In the genomic region with DNA sequence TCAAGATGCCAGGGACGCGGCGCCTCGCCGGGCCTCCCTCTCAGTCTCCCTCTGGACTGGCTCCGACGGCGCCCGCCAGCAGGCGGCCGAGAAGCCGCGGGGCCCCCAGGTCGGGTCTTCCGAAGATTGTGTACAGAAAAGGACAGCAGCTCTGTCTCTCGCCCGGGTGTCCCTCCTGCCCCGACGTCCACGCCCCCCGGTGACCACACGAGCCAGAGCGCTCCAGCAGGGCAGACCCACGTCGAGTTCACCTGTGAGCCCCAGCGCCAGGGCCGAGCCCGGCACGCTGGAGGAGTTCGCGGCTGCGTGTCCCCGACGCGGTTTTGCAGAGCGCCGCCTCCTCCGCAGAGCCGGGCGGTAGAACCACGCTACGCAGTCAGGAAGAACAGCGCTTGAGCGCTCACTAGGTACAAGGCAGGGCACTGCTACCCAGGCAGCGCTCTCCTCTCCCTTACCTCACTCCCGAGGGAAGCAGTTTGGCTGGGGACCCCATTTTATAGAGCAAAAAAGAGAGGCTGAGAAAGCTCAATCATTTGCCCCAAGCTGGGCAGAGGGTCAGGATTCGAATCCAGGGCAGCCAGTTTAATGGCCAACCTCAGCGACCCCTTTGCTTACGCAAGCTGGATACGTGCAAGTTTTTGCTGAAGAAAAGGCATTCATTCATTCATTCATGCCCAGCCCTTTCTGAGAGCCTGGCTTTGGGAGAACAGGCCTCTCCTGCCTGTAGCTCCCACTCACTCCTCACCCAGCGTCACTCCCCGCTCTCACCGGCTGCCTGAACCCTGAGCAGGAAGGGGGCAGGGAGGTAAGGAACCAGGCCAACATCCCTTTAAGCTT, we compare ENCODE assay signal across 8 cellular contexts. TPM values are rescaled to one million over a fixed set of nuclear protein-coding genes. Genes with fewer than 3 reads are reported as not detected.
DNase-seq lines count a peak whose midpoint lies in the region; ATAC-seq and TF ChIP-seq lines count a peak whose summit lies in the region.

No MANE protein-coding gene starts in this region.

- no peaks in the 10 kb centered on the region; a peak in 1 of 4 replicates for H3K79me1 ChIP-seq in IMR-90 (ENCODE audit: low read depth in 1 of 2, low read length in 2 of 2)

- no peak overlapping the region for H3K9ac ChIP-seq in IMR-90 (ENCODE audit: low read depth, low read length)
- H3K9ac ChIP-seq in iPS-18a (ENCODE audit: low read length): peak overlapping the region; percentile 50

- peak overlapping the region; percentile 44 for H4K91ac ChIP-seq in IMR-90 (ENCODE audit: insufficient read depth, low read depth, low read length)

- no peak overlapping the region; the same call in none of the 2 replicates for H2AK5ac ChIP-seq in IMR-90 (ENCODE audit: low read depth, low read length)

- no peak overlapping the region; a peak in 1 of 4 replicates for H4K8ac ChIP-seq in IMR-90 (ENCODE audit: low read depth in 2 of 2, low read length in 2 of 2)

- H3K36me3 Mint-ChIP-seq in CD14-positive monocyte: peaks cover 0 to 9% of the 10 kb centered on the region in 2 donors
- H3K36me3 Mint-ChIP-seq in T-cell: no peaks in the 10 kb centered on the region
- no peaks in the 10 kb centered on the region for H3K36me3 Mint-ChIP-seq in activated naive CD8-positive, alpha-beta T cell treated with anti-CD3 and anti-CD28 coated beads, Interleukin-2, amount 50 U/mL, for 24 hours (ENCODE audit: low read depth)

- H3K4me1 Mint-ChIP-seq in CD14-positive monocyte (peaks cover 37% of the 10 kb centered on the region), T-cell (peaks cover 13 to 41% (median 31%) of the 10 kb centered on the region in 3 donors)
- H3K4me1 Mint-ChIP-seq in activated naive CD8-positive, alpha-beta T cell treated with anti-CD3 and anti-CD28 coated beads, Interleukin-2, amount 50 U/mL, for 24 hours: peaks cover 36% of the 10 kb centered on the region

- BruUV-seq in IMR-90 (replicated peaks; lab: Mats Ljungman, UMichigan): no TSS peak

- intact Hi-C loops in CD14-positive monocyte (cut with micrococcal nuclease) (loop anchor here in 1 of 2 donors (1.0 to 5.0 kb wide), 4 partner anchors 40 to 170 kb away; no protein-coding TSS in a partner anchor), IMR-90 (cut with micrococcal nuclease) (loop anchor here (1.0 kb wide), 1 partner anchor 11 kb away; no protein-coding TSS in a partner anchor)

- H3K18ac ChIP-seq in IMR-90 (ENCODE audit: low read depth, low read length): no peak overlapping the region; the same call in 1 of the 2 replicates

- peak overlapping the region; percentile 15; the same call in 1 of the 2 replicates for H3K4ac ChIP-seq in IMR-90 (ENCODE audit: low read depth, low read length)

- no peak overlapping the region; the same call in 1 of the 2 replicates for H2BK20ac ChIP-seq in IMR-90 (ENCODE audit: low read depth, low read length)

- DNase-seq in CD14-positive monocyte (ENCODE audit: low spot score) (no peak), IMR-90 (peak; percentile 39), T-cell (peak; percentile 30 to 80 (median 63)), NCI-H1694 treated with DMSO at 0.1 percent for 48 hours (lab: John Stamatoyannopoulos, UW) (no peak)
- DNase-seq in activated naive CD8-positive, alpha-beta T cell treated with anti-CD3 and anti-CD28 coated beads, Interleukin-2, amount 50 U/mL, for 24 hours: peak; percentile 66
- peak; percentile 62 for DNase-seq in stimulated activated CD4-positive, alpha-beta T cell treated with anti-CD3 and anti-CD28 coated beads, Interleukin-12 subunit alpha, Interleukin-12 subunit beta, amount 100 ng/mL, for 4 hours

- peaks cover 29 to 39% (median 38%) of the 10 kb centered on the region in 3 donors for H3K27me3 Mint-ChIP-seq in CD14-positive monocyte (ENCODE audit: low read depth in 3 of 3)
- peaks cover 0 to 5% of the 10 kb centered on the region in 2 donors for H3K27me3 Mint-ChIP-seq in T-cell
- peaks cover 35% of the 10 kb centered on the region for H3K27me3 Mint-ChIP-seq in activated naive CD8-positive, alpha-beta T cell treated with anti-CD3 and anti-CD28 coated beads, Interleukin-2, amount 50 U/mL, for 24 hours

- H3K27me3 ChIP-seq in IMR-90 (ENCODE audit: control insufficient read depth, insufficient read depth, low read length): peaks cover 26% of the 10 kb centered on the region
- peaks cover 28% of the 10 kb centered on the region for H3K27me3 ChIP-seq in iPS-18a (ENCODE audit: control insufficient read depth, insufficient read depth, low read length)

- H2AK9ac ChIP-seq in IMR-90 (replicated peaks; ENCODE audit: low read depth, low read length, poor library complexity): peak overlapping the region; percentile 48

- no peak overlapping the region for H3K56ac ChIP-seq in IMR-90 (ENCODE audit: extremely low read depth, insufficient read depth, low read length)

- peak overlapping the region; percentile 11; the same call in 1 of the 2 replicates for H2BK120ac ChIP-seq in IMR-90 (ENCODE audit: low read depth, low read length)

- H3K27ac Mint-ChIP-seq in CD14-positive monocyte: peak overlapping the region in 6 of 7 donors; percentile 67 to 99 (median 78)
- H3K27ac Mint-ChIP-seq in T-cell: no peak overlapping the region
- peak overlapping the region; percentile 95 for H3K27ac Mint-ChIP-seq in activated naive CD8-positive, alpha-beta T cell treated with anti-CD3 and anti-CD28 coated beads, Interleukin-2, amount 50 U/mL, for 24 hours

- H3K9me3 Mint-ChIP-seq in CD14-positive monocyte: peaks cover 0 to 3% (median 0%) of the 10 kb centered on the region in 7 donors
- H3K9me3 Mint-ChIP-seq in T-cell: no peaks in the 10 kb centered on the region
- no peaks in the 10 kb centered on the region for H3K9me3 Mint-ChIP-seq in activated naive CD8-positive, alpha-beta T cell treated with anti-CD3 and anti-CD28 coated beads, Interleukin-2, amount 50 U/mL, for 24 hours

- CTCF ChIA-PET in IMR-90 (lab: Yijun Ruan, JAX) (no interaction called here), T-cell (lab: Charles Lee) (interaction anchor here (0.6 to 1.3 kb wide), 5 partner anchors 77 to 598 kb away, joined by 3 to 9 read pairs (median 6); no protein-coding TSS in a partner anchor)

- POLR2A ChIA-PET in IMR-90 (lab: Charles Lee; ENCODE audit: unreplicated experiment) (interaction anchor here (0.6 to 1.5 kb wide), 3 partner anchors 11 to 580 kb away, joined by 4 to 11 read pairs (median 5); no protein-coding TSS in a partner anchor), T-cell (lab: Charles Lee) (interaction anchor here (0.6 to 0.7 kb wide), 3 partner anchors 40 to 528 kb away, joined by 3 to 11 read pairs (median 4); no protein-coding TSS in a partner anchor)

- no peak for TF ChIP-seq POLR2A in IMR-90 (IDR thresholded peaks at IDR 0.05; ENCODE audit: low read depth, low read length)

- peak; percentile 31; the same call in 1 of the 2 replicates for TF ChIP-seq RAD21 in IMR-90 (IDR thresholded peaks at IDR 0.05; ENCODE audit: low read length)

- no peaks in the 10 kb centered on the region; the same call in 1 of the 2 replicates for H4K20me1 ChIP-seq in IMR-90 (ENCODE audit: insufficient read depth, low read length)

- H3K36me3 ChIP-seq in IMR-90 (ENCODE audit: control insufficient read depth, insufficient read depth, low read length) (no peaks in the 10 kb centered on the region), iPS-18a (ENCODE audit: control insufficient read depth, low read depth, low read length) (no peaks in the 10 kb centered on the region)

- in situ Hi-C loops in IMR-90 (cut with MboI; ENCODE audit: low sequenced_read_pairs): no loop called here

- no peaks in the 10 kb centered on the region for H3K9me1 ChIP-seq in IMR-90 (ENCODE audit: insufficient read depth, low read length)

- no peak for ATAC-seq in IMR-90 (ENCODE audit: low read depth)
- ATAC-seq in T-cell (replicated peaks in 1 of 4): peak; percentile 21 to 35 (median 33)
- peak; percentile 20 for ATAC-seq in activated naive CD8-positive, alpha-beta T cell treated with anti-CD3 and anti-CD28 coated beads, Interleukin-2, amount 50 U/mL, for 24 hours
- no peak for ATAC-seq in HG02973 (IDR thresholded peaks at IDR 0.05; ENCODE audit: unreplicated experiment)

- no peak overlapping the region for H3K14ac ChIP-seq in IMR-90 (replicated peaks; ENCODE audit: low read depth, low read length)

- H3K4me3 ChIP-seq in IMR-90 (ENCODE audit: insufficient read depth, low read depth, low read length) (peak overlapping the region; percentile 2; the same call in 1 of the 2 replicates), iPS-18a (ENCODE audit: low read length) (peak overlapping the region; percentile 56)

- H3K4me2 ChIP-seq in IMR-90 (ENCODE audit: low read depth, low read length): peak overlapping the region; percentile 58

- H3K4me1 ChIP-seq in IMR-90 (ENCODE audit: control insufficient read depth, insufficient read depth, low read length): peaks cover 18% of the 10 kb centered on the region
- H3K4me1 ChIP-seq in iPS-18a (ENCODE audit: control insufficient read depth, low read depth, low read length): peaks cover 24% of the 10 kb centered on the region

- WGBS in IMR-90 (ENCODE audit: extremely low coverage in 2 of 2, insufficient read length in 1 of 2), 2 experiments: 4% methylated on average over 22 of the region's 53 CpGs; no CpG with 5 or more reads in 1 of the 2 experiments

- dilution Hi-C loops in IMR-90 (cut with HindIII; ENCODE audit: low sequenced_read_pairs, unreplicated experiment): no loop called here

- H2BK15ac ChIP-seq in IMR-90 (ENCODE audit: low read depth, low read length): peak overlapping the region; percentile 48; the same call in 1 of the 3 replicates

- H3K4me3 Mint-ChIP-seq in CD14-positive monocyte (peak overlapping the region; percentile 77 to 82), T-cell (peak overlapping the region; percentile 69 to 96 (median 94))
- H3K4me3 Mint-ChIP-seq in activated naive CD8-positive, alpha-beta T cell treated with anti-CD3 and anti-CD28 coated beads, Interleukin-2, amount 50 U/mL, for 24 hours: peak overlapping the region; percentile 95

- TF ChIP-seq CTCF in CD14-positive monocyte (IDR thresholded peaks at IDR 0.05): peak; percentile 39
- peak; percentile 16; the same call in 1 of the 2 replicates for TF ChIP-seq CTCF in IMR-90 (conservative IDR thresholded peaks at IDR 0.05; ENCODE audit: low read depth, low read length)

- peak overlapping the region; percentile 65 for H2AFZ ChIP-seq in IMR-90 (replicated peaks; ENCODE audit: low read length, poor library complexity)

- H4K5ac ChIP-seq in IMR-90 (ENCODE audit: low read depth, low read length): no peak overlapping the region

- H3K23ac ChIP-seq in IMR-90 (ENCODE audit: low read depth, low read length): 0 out of 2 replicates have a peak overlapping the region, but pooled peaks have one; percentile 3

- H2BK5ac ChIP-seq in IMR-90 (ENCODE audit: low read depth, low read length, poor library complexity, severe bottlenecking): no peak overlapping the region

- H3K9me3 ChIP-seq in IMR-90 (ENCODE audit: control insufficient read depth, insufficient read depth, low read length) (no peaks in the 10 kb centered on the region), iPS-18a (ENCODE audit: control insufficient read depth, low read depth, low read length) (no peaks in the 10 kb centered on the region)

- H3K27ac ChIP-seq in IMR-90 (ENCODE audit: insufficient read depth, low read length) (no peak overlapping the region), iPS-18a (ENCODE audit: low read length) (no peak overlapping the region)

RNA-seq across cellular contexts. Expression of gene TLE3, which starts 3.0 kb away (rescaled TPM):
- polyA plus RNA-seq in CD14-positive monocyte: 10 to 100 TPM; 12.8 to 23.6 TPM
- 5.6 and 6.5 TPM in 2 replicates for total RNA-seq in IMR-90 (2012; rRNA removed)
- polyA plus RNA-seq in IMR-90 (2012; rRNA removed): 15.2 and 16.3 TPM in 2 replicates
- polyA plus RNA-seq in IMR-90 (2012; cell fraction: cytosol; rRNA removed): 15.9 and 20.8 TPM in 2 replicates
- 43.1 and 63.1 TPM in 2 replicates for polyA plus RNA-seq in IMR-90 (2012; cell fraction: nucleus; rRNA removed; ENCODE audit: low replicate concordance)
- total RNA-seq in T-cell: 100 to 1,000 TPM in 4 of 5 donors, 10 to 100 TPM in 1; 99.2 to 174 (median 160) TPM

Comparison
In these comparisons a context has a peak if more than half of its experiments do, and no peak if none do; other contexts are left out.
1. DNase-seq: peak in IMR-90 (single experiment), T-cell (34 of 34), activated naive CD8-positive, alpha-beta T cell treated with anti-CD3 and anti-CD28 coated beads, Interleukin-2, amount 50 U/mL, for 24 hours (single experiment) and stimulated activated CD4-positive, alpha-beta T cell treated with anti-CD3 and anti-CD28 coated beads, Interleukin-12 subunit alpha, Interleukin-12 subunit beta, amount 100 ng/mL, for 4 hours (single experiment); none in CD14-positive monocyte (single experiment) and NCI-H1694 treated with DMSO at 0.1 percent for 48 hours (single experiment).
2. H3K27ac Mint-ChIP-seq: peak in CD14-positive monocyte (6 of 7) and activated naive CD8-positive, alpha-beta T cell treated with anti-CD3 and anti-CD28 coated beads, Interleukin-2, amount 50 U/mL, for 24 hours (single experiment); none in T-cell (0 of 2).
3. ATAC-seq: peak in T-cell (4 of 4) and activated naive CD8-positive, alpha-beta T cell treated with anti-CD3 and anti-CD28 coated beads, Interleukin-2, amount 50 U/mL, for 24 hours (single experiment); none in IMR-90 (single experiment) and HG02973 (single experiment).
4. RNA of gene TLE3, which starts 3.0 kb away (total RNA-seq): 99.2 to 174 TPM in T-cell; 5.6 to 6.5 TPM in IMR-90; every median in the first group is over 10 times any median in the second.
5. Peak in every context shown above with its lines, with median percentiles within 50 percentile points of each other: H3K4me3 Mint-ChIP-seq.